Comparison of ENCODE assay signal across 10 cellular contexts in the genomic region with DNA sequence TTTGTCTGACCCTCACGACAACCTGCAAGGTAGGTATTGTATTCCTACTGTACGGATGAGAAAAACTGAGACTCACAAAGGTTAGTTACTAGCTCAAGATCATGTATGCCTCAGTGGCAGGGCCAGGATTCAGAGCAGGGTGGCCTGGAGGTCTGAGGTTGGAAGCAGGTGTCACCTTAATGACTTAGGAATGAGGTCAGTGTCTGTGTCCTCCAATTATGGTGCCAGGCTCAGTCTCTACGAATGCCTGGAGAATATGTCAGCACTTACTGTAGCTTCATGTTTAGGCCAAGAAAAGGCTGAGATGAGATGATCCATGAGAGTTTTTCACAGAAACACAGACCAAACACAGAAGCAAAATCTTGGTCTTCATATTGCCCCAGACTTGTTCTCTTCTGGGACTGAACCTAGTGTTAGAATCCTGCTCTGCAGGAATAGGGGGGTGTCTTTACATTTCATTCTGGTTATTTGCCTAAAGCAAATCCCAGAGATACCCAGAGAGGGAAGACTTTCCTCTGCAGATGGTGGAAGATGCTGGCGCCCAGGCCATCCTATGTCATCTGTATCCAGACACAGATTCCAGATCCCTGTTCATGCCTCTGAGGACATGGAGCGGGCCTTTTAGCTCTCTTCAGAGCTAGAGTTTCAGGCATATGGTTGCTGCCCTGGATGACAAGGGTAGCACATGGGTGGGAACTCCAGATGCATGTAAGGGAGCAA. TPM values are rescaled to one million over a fixed set of nuclear protein-coding genes. Genes with fewer than 3 reads are reported as not detected.
A peak's percentile ranks its signal among the peaks of the same experiment; 100 is the strongest.
DNase-seq lines count a peak whose midpoint lies in the region; ATAC-seq, FAIRE-seq and TF ChIP-seq lines count a peak whose summit lies in the region.
"Had no signal": no experiment of that assay in that cellular context is flagged by ENCODE, and none has a peak within 500 bp of the region (broad histone marks: within the 10 kb centered on the region; RNA-seq: fewer than 3 reads in every experiment).

No MANE protein-coding gene starts in this region.

- H3K4me1 ChIP-seq in ascending aorta (peaks cover 0 to 14% of the 10 kb centered on the region in 2 donors), HepG2 (ENCODE audit: insufficient read depth, low read length) (peaks cover 41% of the 10 kb centered on the region), stomach (peaks cover 10 to 52% (median 33%) of the 10 kb centered on the region in 4 donors)

- H3K36me3 Mint-ChIP-seq in HFFc6 (ENCODE audit: low read depth) = no peaks in the 10 kb centered on the region
- no peaks in the 10 kb centered on the region for H3K36me3 Mint-ChIP-seq in T-cell

- in situ Hi-C loops in HepG2 (cut with HindIII; ENCODE audit: extremely low pct_ligation_motif_present, low pct_unique_long_range_greater_than_20kb) = no loop called here

- H3K4me3 ChIP-seq in ascending aorta = no peak overlapping the region
- H3K4me3 ChIP-seq in HepG2 (replicated peaks in 1 of 3; ENCODE audit: insufficient read depth in 1 of 3, low read depth in 2 of 3, low read length in 3 of 3) = no peak overlapping the region
- H3K4me3 ChIP-seq in stomach = no peak overlapping the region
- H3K4me3 ChIP-seq: ovary had no signal

- H3K79me2 ChIP-seq in HepG2 (ENCODE audit: insufficient read depth, low read length) = no peaks in the 10 kb centered on the region

- peak overlapping the region; percentile 13 to 56 for H3K27ac ChIP-seq in ascending aorta
- H3K27ac ChIP-seq in HepG2 (ENCODE audit: extremely low read length, insufficient read depth, low read length) = no peak overlapping the region
- peak overlapping the region; percentile 57 to 72 (median 66) for H3K27ac ChIP-seq in stomach

- no peak for DNase-seq in HFFc6
- DNase-seq in ascending aorta (ENCODE audit: low spot score in 2 of 2) = no peak
- no peak for DNase-seq in HepG2 (ENCODE audit: low spot score)
- DNase-seq in stomach = no peak
- DNase-seq in stimulated activated CD4-positive, alpha-beta T cell treated with anti-CD3 and anti-CD28 coated beads, Interleukin-15, amount 100 ng/mL, for 24 hours = no peak
- no peak for DNase-seq in T-cell
- no peak for DNase-seq in COLO829 (ENCODE audit: low spot score)
- DNase-seq: activated CD8-positive, alpha-beta memory T cell treated with anti-CD3 and anti-CD28 coated beads for 24 hours had no signal

- intact Hi-C loops in ascending aorta (cut with DNase I) (loop anchor here (2.0 kb wide), 2 partner anchors 15 to 17 kb away; no protein-coding TSS in a partner anchor), HepG2 (cut with micrococcal nuclease; ENCODE audit: unreplicated experiment) (loop anchor here (2.0 kb wide), 1 partner anchor 63 kb away; no protein-coding TSS in a partner anchor), stomach (cut with DNase I; ENCODE audit: low total_unique reads) (no loop called here)

- H3K4me1 Mint-ChIP-seq in HFFc6 (ENCODE audit: low read depth) (peaks cover 31% of the 10 kb centered on the region), T-cell (peaks cover 0 to 3% (median 0%) of the 10 kb centered on the region in 3 donors)

- CTCF ChIA-PET in HepG2 (lab: Yijun Ruan, JAX; ENCODE audit: low intra/inter-chr PET ratio, low total read pairs) = no interaction called here
- CTCF ChIA-PET in T-cell (lab: Charles Lee) = no interaction called here

- WGBS in HepG2 (ENCODE audit: low lambda C conversion rate) = 64% methylated on average over 5 of the region's 5 CpGs
- WGBS in stomach, 5 donors = 88 to 98% (median 92%) methylated on average over 4 to 5 of the region's 5 CpGs

- H3K27me3 ChIP-seq in ascending aorta = no peaks in the 10 kb centered on the region
- H3K27me3 ChIP-seq in HepG2 (ENCODE audit: control insufficient read depth in 1 of 2, insufficient read depth in 2 of 2, low read length in 2 of 2) = peaks cover 2 to 16% of the 10 kb centered on the region in 2 experiments; a peak in 2 of 5 replicates
- no peaks in the 10 kb centered on the region for H3K27me3 ChIP-seq in stomach
- H3K27me3 ChIP-seq: ovary had no signal

- H3K4me3 Mint-ChIP-seq in HFFc6 (no peak overlapping the region), T-cell (no peak overlapping the region)

- no TSS peak for BruUV-seq in HepG2 (replicated peaks; lab: Mats Ljungman, UMichigan)

- H3K9me3 Mint-ChIP-seq in HFFc6 = no peaks in the 10 kb centered on the region
- no peaks in the 10 kb centered on the region for H3K9me3 Mint-ChIP-seq in T-cell

- ATAC-seq in HepG2 (peak; percentile 51), GM19463 (IDR thresholded peaks at IDR 0.05; ENCODE audit: unreplicated experiment) (no peak), T-cell (replicated peaks in 1 of 4) (no peak)

- POLR2A ChIA-PET in HepG2 (lab: Yijun Ruan, JAX) = interaction anchor here (1.1 to 2.7 kb wide), 2 partner anchors 16 to 24 kb away, joined by 3 to 23 read pairs; a partner anchor contains a TSS
- POLR2A ChIA-PET in T-cell (lab: Charles Lee) = interaction anchor here in 1 of 2 donors (0.6 kb wide), 1 partner anchor 24 kb away, joined by 4 read pairs; no protein-coding TSS in a partner anchor

- TF ChIP-seq POLR2A in HepG2 (IDR thresholded peaks at IDR 0.05; ENCODE audit: insufficient read depth in 1 of 2, low read depth in 2 of 2, low read length in 2 of 2) = no peak
- no peak for TF ChIP-seq POLR2A in stomach (IDR thresholded peaks at IDR 0.05)

- H4K20me1 ChIP-seq in HepG2 (ENCODE audit: insufficient read depth, low read length) = no peaks in the 10 kb centered on the region

- no peak for TF ChIP-seq CTCF in HFFc6 (IDR thresholded peaks at IDR 0.05)
- TF ChIP-seq CTCF in ascending aorta (IDR thresholded peaks at IDR 0.05) = no peak
- no peak for TF ChIP-seq CTCF in HepG2 (CRISPR knock-in tag; IDR thresholded peaks at IDR 0.05)
- TF ChIP-seq CTCF in stomach (IDR thresholded peaks at IDR 0.05) = no peak

- peak; percentile 40 for FAIRE-seq in HepG2 (lab: Jason Lieb, UNC)

- no peak for TF ChIP-seq RAD21 in HepG2 (CRISPR knock-in tag; IDR thresholded peaks at IDR 0.05)

- TF ChIP-seq EP300 in HepG2 (IDR thresholded peaks at IDR 0.05; ENCODE audit: low read depth in 2 of 2, low read length in 2 of 2) (no peak), HepG2 (CRISPR knock-in tag; IDR thresholded peaks at IDR 0.05; ENCODE audit: borderline replicate concordance) (no peak), stomach (IDR thresholded peaks at IDR 0.05) (no peak)

- H3K9ac ChIP-seq in HepG2 (ENCODE audit: insufficient read depth, low read depth, low read length) = no peak overlapping the region

- no peak overlapping the region for H2AFZ ChIP-seq in HepG2 (ENCODE audit: low read length)

- no peaks in the 10 kb centered on the region for H3K9me3 ChIP-seq in ascending aorta
- H3K9me3 ChIP-seq in HepG2 (ENCODE audit: low read length) = no peaks in the 10 kb centered on the region
- no peaks in the 10 kb centered on the region for H3K9me3 ChIP-seq in stomach
- H3K9me3 ChIP-seq: ovary had no signal

- H3K27ac Mint-ChIP-seq in HFFc6 (peak overlapping the region; percentile 77), T-cell (no peak overlapping the region)

- peak overlapping the region; percentile 21 for H3K4me2 ChIP-seq in HepG2 (ENCODE audit: low read depth, low read length)

- H3K36me3 ChIP-seq in ascending aorta (no peaks in the 10 kb centered on the region), HepG2 (replicated peaks in 1 of 2; ENCODE audit: control insufficient read depth in 1 of 2, insufficient read depth in 2 of 2, low read length in 2 of 2) (no peaks in the 10 kb centered on the region), stomach (no peaks in the 10 kb centered on the region)
- H3K36me3 ChIP-seq: ovary had no signal

- H3K27me3 Mint-ChIP-seq in HFFc6 (ENCODE audit: insufficient read depth) = peaks cover 2% of the 10 kb centered on the region; the same call in 1 of the 2 replicates
- no peaks in the 10 kb centered on the region for H3K27me3 Mint-ChIP-seq in T-cell

RNA-seq across cellular contexts. Expression of a gene that starts 16.3 kb away (rescaled TPM):
- total RNA-seq in HFFc6 (2021; fragmentation: NEBNext Ultra II Directional; extraction: Animal tissue kit (Norgen Biotek cat#: 25700)) = 100 to 1,000 TPM; 133 to 144 (median 136) TPM
- 181 TPM for total RNA-seq in ascending aorta
- 106 and 120 TPM in 2 replicates for total RNA-seq in HepG2 (2016; rRNA removed; fragmentation: Illumina TruSeq; extraction: Trizol)
- total RNA-seq in HepG2 (2016; cell fraction: cytosol; rRNA removed; fragmentation: Illumina TruSeq; extraction: Trizol; ENCODE audit: low read depth) = 19.3 and 24.2 TPM in 2 replicates
- total RNA-seq in HepG2 (2016; cell fraction: insoluble cytoplasmic fraction; rRNA removed; fragmentation: Illumina TruSeq; extraction: Trizol) = 113 and 116 TPM in 2 replicates
- 40.0 and 43.5 TPM in 2 replicates for total RNA-seq in HepG2 (2016; cell fraction: membrane; rRNA removed; fragmentation: Illumina TruSeq; extraction: Trizol)
- 72.2 and 76.5 TPM in 2 replicates for total RNA-seq in HepG2 (2016; cell fraction: nucleus; rRNA removed; fragmentation: Illumina TruSeq; extraction: Trizol)
- polyA plus RNA-seq in HepG2 (2011; rRNA removed) = 39.0 and 48.2 TPM in 2 replicates
- polyA plus RNA-seq in HepG2 (2011; cell fraction: cytosol; rRNA removed) = 33.3 and 40.9 TPM in 2 replicates
- 28.6 and 31.9 TPM in 2 replicates for polyA plus RNA-seq in HepG2 (2011; cell fraction: nucleus; rRNA removed)
- 98.5 and 102 TPM in 2 replicates for polyA plus RNA-seq in HepG2 (2012)
- polyA plus RNA-seq in HepG2 (2016; cell fraction: cytosol; fragmentation: Illumina TruSeq; extraction: Trizol; ENCODE audit: low read depth) = 18.0 and 27.8 TPM in 2 replicates
- 113 and 118 TPM in 2 replicates for polyA plus RNA-seq in HepG2 (2016; cell fraction: insoluble cytoplasmic fraction; fragmentation: Illumina TruSeq; extraction: Trizol; ENCODE audit: low read depth)
- 28.6 and 39.1 TPM in 2 replicates for polyA plus RNA-seq in HepG2 (2016; cell fraction: membrane; fragmentation: Illumina TruSeq; extraction: Trizol; ENCODE audit: low read depth)
- polyA plus RNA-seq in HepG2 (2016; cell fraction: nucleus; fragmentation: Illumina TruSeq; extraction: Trizol; ENCODE audit: insufficient read depth, low read depth) = 112 and 122 TPM in 2 replicates
- polyA minus RNA-seq in HepG2 (2011; rRNA and poly(A)+ RNA removed; ENCODE audit: low replicate concordance) = 42.7 and 61.6 TPM in 2 replicates
- 82.0 and 98.0 TPM in 2 replicates for polyA minus RNA-seq in HepG2 (2011; cell fraction: cytosol; rRNA and poly(A)+ RNA removed)
- polyA minus RNA-seq in HepG2 (2011; cell fraction: nucleus; rRNA and poly(A)+ RNA removed) = 46.1 and 55.2 TPM in 2 replicates
- total RNA-seq in stomach = 100 to 1,000 TPM in 3 of 5 donors, 10 to 100 TPM in 2; 22.2 to 591 (median 106) TPM
- 10 to 100 TPM; 39.3 to 60.8 (median 60.2) TPM for polyA plus RNA-seq in stomach
- 10 to 100 TPM; 35.0 to 78.7 (median 71.2) TPM for total RNA-seq in T-cell

RNA-seq across cellular contexts. Expression of a gene that starts 35.3 kb away (rescaled TPM):
- 10 to 100 TPM; 18.0 to 21.1 (median 19.7) TPM for total RNA-seq in HFFc6 (2021; fragmentation: NEBNext Ultra II Directional; extraction: Animal tissue kit (Norgen Biotek cat#: 25700))
- total RNA-seq in ascending aorta (11.9 TPM), HepG2 (2016; rRNA removed; fragmentation: Illumina TruSeq; extraction: Trizol) (3.4 and 3.6 TPM in 2 replicates), stomach (1 to 10 TPM in 3 of 5 donors, under 1 TPM in 1, not detected in 1; 0.29 to 7.3 (median 3.2) TPM), T-cell (1 to 10 TPM; 3.3 to 8.6 (median 6.9) TPM)
- total RNA-seq in HepG2 (2016; cell fraction: cytosol; rRNA removed; fragmentation: Illumina TruSeq; extraction: Trizol; ENCODE audit: low read depth) = 2.6 and 3.1 TPM in 2 replicates
- total RNA-seq in HepG2 (2016; cell fraction: insoluble cytoplasmic fraction; rRNA removed; fragmentation: Illumina TruSeq; extraction: Trizol) = 3.3 and 4.2 TPM in 2 replicates
- total RNA-seq in HepG2 (2016; cell fraction: membrane; rRNA removed; fragmentation: Illumina TruSeq; extraction: Trizol) = 6.0 and 7.0 TPM in 2 replicates
- 3.7 TPM in 2 replicates for total RNA-seq in HepG2 (2016; cell fraction: nucleus; rRNA removed; fragmentation: Illumina TruSeq; extraction: Trizol)
- polyA plus RNA-seq in HepG2 (2011; rRNA removed) (4.8 and 4.9 TPM in 2 replicates), stomach (1 to 10 TPM; 1.1 to 2.4 (median 1.2) TPM)
- 3.8 and 4.0 TPM in 2 replicates for polyA plus RNA-seq in HepG2 (2011; cell fraction: cytosol; rRNA removed)
- polyA plus RNA-seq in HepG2 (2011; cell fraction: nucleus; rRNA removed) = 3.6 and 4.6 TPM in 2 replicates
- 7.3 and 11.4 TPM in 2 replicates for polyA plus RNA-seq in HepG2 (2012)
- 2.1 and 2.7 TPM in 2 replicates for polyA plus RNA-seq in HepG2 (2016; cell fraction: cytosol; fragmentation: Illumina TruSeq; extraction: Trizol; ENCODE audit: low read depth)
- 3.7 and 4.9 TPM in 2 replicates for polyA plus RNA-seq in HepG2 (2016; cell fraction: insoluble cytoplasmic fraction; fragmentation: Illumina TruSeq; extraction: Trizol; ENCODE audit: low read depth)
- 6.1 and 6.3 TPM in 2 replicates for polyA plus RNA-seq in HepG2 (2016; cell fraction: membrane; fragmentation: Illumina TruSeq; extraction: Trizol; ENCODE audit: low read depth)
- 4.6 and 4.7 TPM in 2 replicates for polyA plus RNA-seq in HepG2 (2016; cell fraction: nucleus; fragmentation: Illumina TruSeq; extraction: Trizol; ENCODE audit: insufficient read depth, low read depth)
- polyA minus RNA-seq in HepG2 (2011; rRNA and poly(A)+ RNA removed; ENCODE audit: low replicate concordance) = 2.6 and 8.0 TPM in 2 replicates
- 3.7 and 5.7 TPM in 2 replicates for polyA minus RNA-seq in HepG2 (2011; cell fraction: cytosol; rRNA and poly(A)+ RNA removed)
- 5.5 and 7.8 TPM in 2 replicates for polyA minus RNA-seq in HepG2 (2011; cell fraction: nucleus; rRNA and poly(A)+ RNA removed)
